ENCODE assay signal across 21 cellular contexts in genomic region chrX:150211988-150212387, GRCh38.
DNase-seq lines count a peak whose midpoint lies in the region; ATAC-seq, FAIRE-seq and TF ChIP-seq lines count a peak whose summit lies in the region.
"Had no signal": no experiment of that assay in that cellular context is flagged by ENCODE, and none has a peak within 500 bp of the region (broad histone marks: within the 10 kb centered on the region; RNA-seq: fewer than 3 reads in every experiment).

No MANE protein-coding gene starts in this region.

- H3K4me3 ChIP-seq in IMR-90 (ENCODE audit: insufficient read depth, low read depth, low read length) = no peak overlapping the region
- no peak overlapping the region for H3K4me3 ChIP-seq in GM12878
- H3K4me3 ChIP-seq: gastroesophageal sphincter, testis had no signal

- dilution Hi-C loops in IMR-90 (cut with HindIII; ENCODE audit: low sequenced_read_pairs, unreplicated experiment) = no loop called here

- ATAC-seq in IMR-90 (ENCODE audit: low read depth) (no peak), GM12878 (no peak), HG03432 (IDR thresholded peaks at IDR 0.05; ENCODE audit: unreplicated experiment) (no peak)
- ATAC-seq: activated naive CD8-positive, alpha-beta T cell treated with anti-CD3 and anti-CD28 coated beads, Interleukin-2, amount 50 U/mL, for 24 hours; gastroesophageal sphincter; stimulated activated effector memory CD8-positive, alpha-beta T cell treated with anti-CD3 and anti-CD28 coated beads, Interleukin-12 subunit alpha, Interleukin-12 subunit beta, amount 100 ng/mL, for 72 hours had no signal

- H2BK120ac ChIP-seq in IMR-90 (ENCODE audit: low read depth, low read length) = no peak overlapping the region

- CTCF ChIA-PET in IMR-90 (lab: Yijun Ruan, JAX) (interaction anchor here (1.2 kb wide), 1 partner anchor 43 kb away, joined by 4 read pairs; no protein-coding TSS in a partner anchor), GM12878 (lab: Yijun Ruan, JAX) (interaction anchor here (0.7 kb wide), 1 partner anchor 464 kb away, joined by 3 read pairs; no protein-coding TSS in a partner anchor)

- no peak overlapping the region for H3K18ac ChIP-seq in IMR-90 (ENCODE audit: low read depth, low read length)

- DNase-seq in AG20443 (ENCODE audit: low spot score) = peak; percentile 25
- peak; percentile 74 for DNase-seq in IMR-90
- DNase-seq in GM12878 (ENCODE audit: low read depth, low spot score) = no peak
- DNase-seq in kidney tubule cell (ENCODE audit: low spot score) = peak; percentile 63
- DNase-seq in GDM1 (lab: John Stamatoyannopoulos, UW) = no peak
- DNase-seq in HuH-7.5 (ENCODE audit: low spot score) = no peak
- no peak for DNase-seq in T-helper 2 cell
- DNase-seq: ACHN; activated CD4-positive, alpha-beta T cell treated with anti-CD3 and anti-CD28 coated beads for 48 hours; activated naive CD8-positive, alpha-beta T cell treated with anti-CD3 and anti-CD28 coated beads, Interleukin-2, amount 50 U/mL, for 24 hours; KBM-7; kidney glomerular epithelial cell; naive B cell; NCI-H2029 treated with DMSO at 0.1 percent for 48 hours; NCI-H510A; right cardiac atrium; testis had no signal

- H2BK20ac ChIP-seq in IMR-90 (ENCODE audit: low read depth, low read length) = no peak overlapping the region

- no peaks in the 10 kb centered on the region for H4K20me1 ChIP-seq in IMR-90 (ENCODE audit: insufficient read depth, low read length)
- H4K20me1 ChIP-seq in GM12878 (ENCODE audit: control insufficient read depth, insufficient read depth) = no peaks in the 10 kb centered on the region

- H3K14ac ChIP-seq in IMR-90 (replicated peaks; ENCODE audit: low read depth, low read length) = no peak overlapping the region

- TF ChIP-seq EP300 in GM12878 (IDR thresholded peaks at IDR 0.05; ENCODE audit: borderline replicate concordance in 1 of 2, control insufficient read depth in 1 of 2, low read depth in 2 of 2, low read length in 2 of 2) = no peak

- no peak overlapping the region for H4K5ac ChIP-seq in IMR-90 (ENCODE audit: low read depth, low read length)

- H4K8ac ChIP-seq in IMR-90 (ENCODE audit: low read depth in 2 of 2, low read length in 2 of 2) = no peak overlapping the region

- no peak for FAIRE-seq in GM12878 (lab: Jason Lieb, UNC)
- FAIRE-seq: G401.6 had no signal

- H3K4me2 ChIP-seq in IMR-90 (ENCODE audit: low read depth, low read length) (no peak overlapping the region), GM12878 (ENCODE audit: control insufficient read depth, insufficient read depth) (no peak overlapping the region)

- no peak overlapping the region for H2BK15ac ChIP-seq in IMR-90 (ENCODE audit: low read depth, low read length)

- no peak overlapping the region for H3K9ac ChIP-seq in IMR-90 (ENCODE audit: low read depth, low read length)
- H3K9ac ChIP-seq in GM12878 (ENCODE audit: control insufficient read depth, insufficient read depth, low read length) = no peak overlapping the region

- no peak overlapping the region for H4K91ac ChIP-seq in IMR-90 (ENCODE audit: insufficient read depth, low read depth, low read length)

- H2AK5ac ChIP-seq in IMR-90 (ENCODE audit: low read depth, low read length) = no peak overlapping the region

- H3K27ac ChIP-seq in IMR-90 (ENCODE audit: insufficient read depth, low read length) = no peak overlapping the region
- no peak overlapping the region for H3K27ac ChIP-seq in GM12878 (ENCODE audit: control insufficient read depth, insufficient read depth)
- H3K27ac ChIP-seq: gastroesophageal sphincter, testis had no signal

- H2AK9ac ChIP-seq in IMR-90 (replicated peaks; ENCODE audit: low read depth, low read length, poor library complexity) = peak overlapping the region; percentile 47

- H3K9me1 ChIP-seq in IMR-90 (ENCODE audit: insufficient read depth, low read length) = no peaks in the 10 kb centered on the region

- in situ Hi-C loops in IMR-90 (cut with MboI; ENCODE audit: low sequenced_read_pairs) = no loop called here
- in situ Hi-C loops in GM12878 (cut with MboI) = no loop called here

- H2BK5ac ChIP-seq in IMR-90 (ENCODE audit: low read depth, low read length, poor library complexity, severe bottlenecking) = no peak overlapping the region

- peak overlapping the region; percentile 51; the same call in 1 of the 2 replicates for H3K23ac ChIP-seq in IMR-90 (ENCODE audit: low read depth, low read length)

- 53 to 100% methylated on average over 4 of the region's 6 CpGs for WGBS in IMR-90 (ENCODE audit: extremely low coverage in 2 of 2, insufficient read length in 1 of 2), 2 experiments
- WGBS in GM12878 (ENCODE audit: insufficient coverage, insufficient replicate concordance, low lambda C conversion rate, missing lambda C conversion rate) = 32% methylated on average over 6 of the region's 6 CpGs

- no peak for TF ChIP-seq RAD21 in IMR-90 (IDR thresholded peaks at IDR 0.05; ENCODE audit: low read length)
- no peak for TF ChIP-seq RAD21 in GM12878 (IDR thresholded peaks at IDR 0.05; ENCODE audit: insufficient read depth, low read depth, low read length)

- intact Hi-C loops in IMR-90 (cut with micrococcal nuclease) (no loop called here), GM12878 (cut with micrococcal nuclease; ENCODE audit: unreplicated experiment) (no loop called here)

- no peaks in the 10 kb centered on the region for H3K9me3 ChIP-seq in IMR-90 (ENCODE audit: control insufficient read depth, insufficient read depth, low read length)
- no peaks in the 10 kb centered on the region for H3K9me3 ChIP-seq in GM12878 (replicated peaks; ENCODE audit: control insufficient read depth, insufficient read depth, low read length)
- H3K9me3 ChIP-seq: gastroesophageal sphincter, testis had no signal

- SMC1A ChIA-PET in GM12878 (lab: Charles Lee; ENCODE audit: uncharacterized antibody, unreplicated experiment) = no interaction called here

- TF ChIP-seq POLR2A in IMR-90 (IDR thresholded peaks at IDR 0.05; ENCODE audit: low read depth, low read length) = no peak
- no peak for TF ChIP-seq POLR2A in GM12878 (IDR thresholded peaks at IDR 0.05; ENCODE audit: low read depth, low read length)

- H3K4me1 ChIP-seq in IMR-90 (ENCODE audit: control insufficient read depth, insufficient read depth, low read length) = 0 out of 2 replicates have a peak, but pooled peaks cover 5% of the 10 kb centered on the region
- no peaks in the 10 kb centered on the region for H3K4me1 ChIP-seq in GM12878 (ENCODE audit: control insufficient read depth, insufficient read depth, low read length)
- H3K4me1 ChIP-seq: testis had no signal

- H3K79me1 ChIP-seq in IMR-90 (ENCODE audit: low read depth in 1 of 2, low read length in 2 of 2) = no peaks in the 10 kb centered on the region

- H3K36me3 ChIP-seq in IMR-90 (ENCODE audit: control insufficient read depth, insufficient read depth, low read length) = no peaks in the 10 kb centered on the region
- H3K36me3 ChIP-seq in GM12878 (ENCODE audit: control insufficient read depth in 2 of 2, insufficient read depth in 2 of 2, low read length in 1 of 2) = no peaks in the 10 kb centered on the region
- H3K36me3 ChIP-seq: gastroesophageal sphincter had no signal

- H3K79me2 ChIP-seq in GM12878 (ENCODE audit: control insufficient read depth, insufficient read depth, low read length) = no peaks in the 10 kb centered on the region

- BruUV-seq in IMR-90 (replicated peaks; lab: Mats Ljungman, UMichigan) = no TSS peak
- BruUV-seq in GM12878 (replicated peaks; lab: Mats Ljungman, UMichigan) = no TSS peak

- H2AFZ ChIP-seq in IMR-90 (replicated peaks; ENCODE audit: low read length, poor library complexity) (no peak overlapping the region), GM12878 (ENCODE audit: control insufficient read depth, low read depth, low read length) (no peak overlapping the region)

- H3K4ac ChIP-seq in IMR-90 (ENCODE audit: low read depth, low read length) = no peak overlapping the region

- TF ChIP-seq CTCF in IMR-90 (conservative IDR thresholded peaks at IDR 0.05; ENCODE audit: low read depth, low read length) (no peak), GM12878 (IDR thresholded peaks at IDR 0.05 in 2 of 3, conservative IDR thresholded peaks at IDR 0.05 in 1 of 3; ENCODE audit: control insufficient read depth in 2 of 3, extremely low read depth in 1 of 3, insufficient read depth in 1 of 3, low read depth in 3 of 3, low read length in 3 of 3) (no peak)

- no peak overlapping the region for H3K56ac ChIP-seq in IMR-90 (ENCODE audit: extremely low read depth, insufficient read depth, low read length)

- POLR2A ChIA-PET in IMR-90 (lab: Charles Lee; ENCODE audit: unreplicated experiment) = no interaction called here
- POLR2A ChIA-PET in GM12878 (lab: Charles Lee) = no interaction called here

- RAD21 ChIA-PET in GM12878 (lab: Charles Lee; ENCODE audit: unreplicated experiment) = no interaction called here

- no peaks in the 10 kb centered on the region for H3K27me3 ChIP-seq in IMR-90 (ENCODE audit: control insufficient read depth, insufficient read depth, low read length)
- H3K27me3 ChIP-seq in GM12878 (replicated peaks in 1 of 2; ENCODE audit: control insufficient read depth in 2 of 2, insufficient read depth in 2 of 2, low read length in 1 of 2) = no peaks in the 10 kb centered on the region
- H3K27me3 ChIP-seq: gastroesophageal sphincter, testis had no signal

TF ChIP-seq in IMR-90, 13 proteins besides CTCF, POLR2A, EP300 and RAD21:
- TF ChIP-seq FOS (IDR thresholded peaks at IDR 0.05; ENCODE audit: low read depth, low read length) (0 out of 2 replicates have a peak, but pooled peaks have one; percentile 35), RFX5 (IDR thresholded peaks at IDR 0.05; ENCODE audit: low read depth, low read length) (no peak), BHLHE40 (IDR thresholded peaks at IDR 0.05; ENCODE audit: low read depth, low read length) (no peak)

TF ChIP-seq in GM12878, 131 proteins besides CTCF, POLR2A, EP300 and RAD21:
- peak; percentile 61 for TF ChIP-seq BCL3 (IDR thresholded peaks at IDR 0.05; ENCODE audit: borderline replicate concordance, insufficient read depth, low read depth, low read length, poor library complexity, severe bottlenecking)
- TF ChIP-seq RAD51 (IDR thresholded peaks at IDR 0.05) = no peak

Comparison
In these comparisons a context has a peak if more than half of its experiments do, and no peak if none do; other contexts are left out.
1. DNase-seq: peak in AG20443 (single experiment), IMR-90 (single experiment) and kidney tubule cell (single experiment); none in GM12878 (single experiment), GDM1 (single experiment), HuH-7.5 (single experiment) and T-helper 2 cell (0 of 5).